9 cellular contexts compared by ENCODE assay signal in genomic region chr11:57646756-57647303, GRCh38. TPM values are rescaled to one million over a fixed set of nuclear protein-coding genes. Genes with fewer than 3 reads are reported as not detected.
A peak's percentile ranks its signal among the peaks of the same experiment; 100 is the strongest.
DNase-seq lines count a peak whose midpoint lies in the region; TF ChIP-seq lines count a peak whose summit lies in the region.
"Had no signal": no experiment of that assay in that cellular context is flagged by ENCODE, and none has a peak within 500 bp of the region (broad histone marks: within the 10 kb centered on the region; RNA-seq: fewer than 3 reads in every experiment).

No MANE protein-coding gene starts in this region.

- intact Hi-C loops in activated CD4-positive, alpha-beta memory T cell treated with anti-CD3 and anti-CD28 coated beads for 36 hours (cut with micrococcal nuclease): loop anchor here (5.0 kb wide), 1 partner anchor 310 kb away; the partner anchor contains the start of genes P2RX3 and SSRP1

- peak overlapping the region; percentile 79 for H3K4me3 Mint-ChIP-seq in endothelial cell (ENCODE audit: unreplicated experiment)
- H3K4me3 Mint-ChIP-seq in neural crest cell: peak overlapping the region; percentile 93
- H3K4me3 Mint-ChIP-seq in activated CD4-positive, alpha-beta memory T cell treated with anti-CD3 and anti-CD28 coated beads for 36 hours: no peak overlapping the region
- H3K4me3 Mint-ChIP-seq: natural killer cell had no signal

- H3K4me1 Mint-ChIP-seq in endothelial cell (ENCODE audit: unreplicated experiment) (peaks cover 80% of the 10 kb centered on the region), neural crest cell (peaks cover 91% of the 10 kb centered on the region)
- peaks cover 36% of the 10 kb centered on the region for H3K4me1 Mint-ChIP-seq in activated CD4-positive, alpha-beta memory T cell treated with anti-CD3 and anti-CD28 coated beads for 36 hours (ENCODE audit: low read depth)

- H3K27ac Mint-ChIP-seq in endothelial cell (ENCODE audit: unreplicated experiment): peak overlapping the region; percentile 78
- peak overlapping the region; percentile 0 for H3K27ac Mint-ChIP-seq in neural crest cell (ENCODE audit: unreplicated experiment)
- H3K27ac Mint-ChIP-seq in activated CD4-positive, alpha-beta memory T cell treated with anti-CD3 and anti-CD28 coated beads for 36 hours: no peak overlapping the region

- POLR2A ChIA-PET in activated CD4-positive, alpha-beta memory T cell treated with anti-CD3 and anti-CD28 coated beads for 36 hours (lab: Charles Lee): interaction anchor here (0.6 kb wide), 1 partner anchor 78 kb away, joined by 3 read pairs; no protein-coding TSS in a partner anchor

- TF ChIP-seq CTCF in endothelial cell (IDR thresholded peaks at IDR 0.05; ENCODE audit: unreplicated experiment) (no peak), neural crest cell (conservative IDR thresholded peaks at IDR 0.05) (no peak)

- CTCF ChIA-PET in activated CD4-positive, alpha-beta memory T cell treated with anti-CD3 and anti-CD28 coated beads for 36 hours (lab: Charles Lee): interaction anchor here (0.8 to 1.9 kb wide), 6 partner anchors 16 to 189 kb away, joined by 3 to 13 read pairs (median 6); partner anchors contain the start of gene UBE2L6

- DNase-seq in ELF-1 (ENCODE audit: low read depth, low spot score) (peak; percentile 46), Kasumi-1 (lab: John Stamatoyannopoulos, UW) (peak; percentile 15 to 32), endothelial cell (ENCODE audit: low spot score) (no peak), neural crest cell (ENCODE audit: low read depth, low spot score) (no peak), cortex of kidney (lab: John Stamatoyannopoulos, UW) (no peak)
- DNase-seq in activated CD4-positive, alpha-beta memory T cell treated with anti-CD3 and anti-CD28 coated beads for 36 hours: no peak
- DNase-seq in activated effector memory CD4-positive, alpha-beta T cell treated with Interleukin-2 at 50 U/mL for 16 hours: no peak
- DNase-seq: activated gamma-delta T cell treated with Interleukin-2 at 50 U/mL for 16 hours, natural killer cell had no signal

- H3K27me3 Mint-ChIP-seq in endothelial cell (ENCODE audit: unreplicated experiment): peaks cover 34% of the 10 kb centered on the region
- peaks cover 64% of the 10 kb centered on the region for H3K27me3 Mint-ChIP-seq in neural crest cell (ENCODE audit: low read depth)
- peaks cover 42% of the 10 kb centered on the region for H3K27me3 Mint-ChIP-seq in activated CD4-positive, alpha-beta memory T cell treated with anti-CD3 and anti-CD28 coated beads for 36 hours

- no peaks in the 10 kb centered on the region for H3K9me3 Mint-ChIP-seq in endothelial cell (ENCODE audit: unreplicated experiment)
- peaks cover 5% of the 10 kb centered on the region for H3K9me3 Mint-ChIP-seq in neural crest cell
- no peaks in the 10 kb centered on the region for H3K9me3 Mint-ChIP-seq in activated CD4-positive, alpha-beta memory T cell treated with anti-CD3 and anti-CD28 coated beads for 36 hours
- H3K9me3 Mint-ChIP-seq: natural killer cell had no signal

- peaks cover 3% of the 10 kb centered on the region for H3K36me3 Mint-ChIP-seq in endothelial cell (ENCODE audit: low read depth, unreplicated experiment)
- peaks cover 9% of the 10 kb centered on the region for H3K36me3 Mint-ChIP-seq in neural crest cell (ENCODE audit: low read depth)
- no peaks in the 10 kb centered on the region for H3K36me3 Mint-ChIP-seq in activated CD4-positive, alpha-beta memory T cell treated with anti-CD3 and anti-CD28 coated beads for 36 hours
- H3K36me3 Mint-ChIP-seq: natural killer cell had no signal

RNA-seq across cellular contexts. Expression of gene YPEL4, which starts 2.9 kb away (rescaled TPM):
- not detected for total RNA-seq in endothelial cell (ENCODE audit: unreplicated experiment)
- 0.37 and 0.55 TPM in 2 replicates for total RNA-seq in neural crest cell
- under 1 TPM; 0.43 to 0.73 TPM for total RNA-seq in activated CD4-positive, alpha-beta memory T cell treated with anti-CD3 and anti-CD28 coated beads for 36 hours

RNA-seq across cellular contexts. Expression of gene CLP1, which starts 10.7 kb away (rescaled TPM):
- total RNA-seq in endothelial cell (ENCODE audit: unreplicated experiment): 31.1 TPM
- total RNA-seq in neural crest cell: 23.8 and 25.7 TPM in 2 replicates
- 10 to 100 TPM; 13.9 to 15.2 TPM for total RNA-seq in activated CD4-positive, alpha-beta memory T cell treated with anti-CD3 and anti-CD28 coated beads for 36 hours

RNA-seq across cellular contexts. Expression of gene ZDHHC5, which starts 21.1 kb away (rescaled TPM):
- total RNA-seq in endothelial cell (ENCODE audit: unreplicated experiment) (78.3 TPM), neural crest cell (42.7 and 50.1 TPM in 2 replicates)
- 10 to 100 TPM; 56.8 to 65.5 TPM for total RNA-seq in activated CD4-positive, alpha-beta memory T cell treated with anti-CD3 and anti-CD28 coated beads for 36 hours

RNA-seq across cellular contexts. Expression of gene SERPING1, which starts 49.3 kb away (rescaled TPM):
- total RNA-seq in endothelial cell (ENCODE audit: unreplicated experiment) (347 TPM), neural crest cell (28.0 and 31.7 TPM in 2 replicates)
- total RNA-seq in activated CD4-positive, alpha-beta memory T cell treated with anti-CD3 and anti-CD28 coated beads for 36 hours: under 1 TPM in 1 of 2 experiments, not detected in 1; 0.43 TPM

Comparison
In these comparisons a context has a peak if more than half of its experiments do, and no peak if none do; other contexts are left out.
1. DNase-seq: peak in ELF-1 (single experiment) and Kasumi-1 (2 of 2); none in endothelial cell (single experiment), neural crest cell (single experiment), cortex of kidney (single experiment), activated CD4-positive, alpha-beta memory T cell treated with anti-CD3 and anti-CD28 coated beads for 36 hours (single experiment) and activated effector memory CD4-positive, alpha-beta T cell treated with Interleukin-2 at 50 U/mL for 16 hours (single experiment).